In the genomic region with DNA sequence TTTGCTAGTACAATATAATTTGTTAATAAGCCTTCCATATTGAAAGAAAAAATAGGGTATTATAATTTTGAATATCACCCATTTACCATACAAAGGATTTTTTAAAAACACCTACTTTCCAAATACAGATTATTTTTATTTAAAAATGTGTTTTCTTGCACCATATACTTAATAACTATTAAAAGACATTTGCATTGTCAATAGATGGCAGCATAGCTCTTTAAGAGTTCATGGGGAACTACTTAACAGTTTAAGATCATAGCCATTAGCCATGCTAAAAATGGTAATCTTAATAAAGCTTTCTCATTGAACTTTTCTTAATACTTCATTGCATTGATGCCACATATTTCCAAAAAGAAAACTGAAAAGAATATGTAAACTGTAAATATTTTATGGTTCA, we compare ENCODE assay signal across 1 cellular context.
TF ChIP-seq lines count a peak whose summit lies in the region.

No MANE protein-coding gene starts in this region.

TF ChIP-seq in HCT116, 20 proteins besides CTCF, POLR2A, EP300 and RAD21 (continued from another document):
- TF ChIP-seq, protein P1, sequence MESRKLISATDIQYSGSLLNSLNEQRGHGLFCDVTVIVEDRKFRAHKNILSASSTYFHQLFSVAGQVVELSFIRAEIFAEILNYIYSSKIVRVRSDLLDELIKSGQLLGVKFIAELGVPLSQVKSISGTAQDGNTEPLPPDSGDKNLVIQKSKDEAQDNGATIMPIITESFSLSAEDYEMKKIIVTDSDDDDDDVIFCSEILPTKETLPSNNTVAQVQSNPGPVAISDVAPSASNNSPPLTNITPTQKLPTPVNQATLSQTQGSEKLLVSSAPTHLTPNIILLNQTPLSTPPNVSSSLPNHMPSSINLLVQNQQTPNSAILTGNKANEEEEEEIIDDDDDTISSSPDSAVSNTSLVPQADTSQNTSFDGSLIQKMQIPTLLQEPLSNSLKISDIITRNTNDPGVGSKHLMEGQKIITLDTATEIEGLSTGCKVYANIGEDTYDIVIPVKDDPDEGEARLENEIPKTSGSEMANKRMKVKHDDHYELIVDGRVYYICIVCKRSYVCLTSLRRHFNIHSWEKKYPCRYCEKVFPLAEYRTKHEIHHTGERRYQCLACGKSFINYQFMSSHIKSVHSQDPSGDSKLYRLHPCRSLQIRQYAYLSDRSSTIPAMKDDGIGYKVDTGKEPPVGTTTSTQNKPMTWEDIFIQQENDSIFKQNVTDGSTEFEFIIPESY (IDR thresholded peaks at IDR 0.05; ENCODE audit: extremely low read depth, insufficient replicate concordance, low read length) = no peak
- TF ChIP-seq ZNF274 (IDR thresholded peaks at IDR 0.05; ENCODE audit: low read depth, low read length) = no peak
